ENCODE assay signal across 8 cellular contexts in genomic region chr10:77391605-77392235, GRCh38.
A peak's percentile ranks its signal among the peaks of the same experiment; 100 is the strongest.
DNase-seq lines count a peak whose midpoint lies in the region; ATAC-seq, FAIRE-seq and TF ChIP-seq lines count a peak whose summit lies in the region.

No MANE protein-coding gene starts in this region.

- H3K27ac ChIP-seq in C4-2B (peak overlapping the region; percentile 3; the same call in 1 of the 2 replicates), small intestine (ENCODE audit: low read depth in 1 of 2, low read length in 1 of 2) (no peak overlapping the region)

- H3K4me3 Mint-ChIP-seq in brain: no peak overlapping the region

- H3K27me3 ChIP-seq in small intestine (ENCODE audit: control insufficient read depth in 2 of 2, insufficient read depth in 2 of 2, low read length in 2 of 2): no peaks in the 10 kb centered on the region

- 20 to 27% (median 24%) methylated on average over 11 to 12 of the region's 12 CpGs for WGBS in small intestine, 3 donors

- no peak overlapping the region for H3K4me3 ChIP-seq in small intestine (ENCODE audit: low read depth in 1 of 2, low read length in 2 of 2)

- peak overlapping the region in 2 of 5 experiments; percentile 86 to 88 for H3K27ac Mint-ChIP-seq in brain

- no peak for FAIRE-seq in H54 (lab: Jason Lieb, UNC)
- FAIRE-seq in small intestine (lab: Jason Lieb, UNC): no peak

- no peak for ATAC-seq in HG03108 (IDR thresholded peaks at IDR 0.05; ENCODE audit: unreplicated experiment)
- no peak for ATAC-seq in GM21717 (IDR thresholded peaks at IDR 0.05; ENCODE audit: unreplicated experiment)

- no peak for TF ChIP-seq POLR2A in H54 (IDR thresholded peaks at IDR 0.05; ENCODE audit: low read depth, low read length)

- H3K36me3 Mint-ChIP-seq in brain: no peaks in the 10 kb centered on the region

- TF ChIP-seq CTCF in C4-2B (conservative IDR thresholded peaks at IDR 0.05) (peak; percentile 79), brain (conservative IDR thresholded peaks at IDR 0.05) (peak; percentile 48 to 54)

- no peaks in the 10 kb centered on the region for H3K9me3 Mint-ChIP-seq in brain

- H3K27me3 Mint-ChIP-seq in brain: no peaks in the 10 kb centered on the region

- DNase-seq in H54 (ENCODE audit: insufficient read length, low spot score) (peak; percentile 71), NCI-H82 treated with DMSO at 0.1 percent for 48 hours (lab: John Stamatoyannopoulos, UW; ENCODE audit: unreplicated experiment) (peak; percentile 55), inferior parietal cortex (ENCODE audit: extremely low spot score) (peak; percentile 90), small intestine (peak; percentile 73)

- H3K36me3 ChIP-seq in small intestine (ENCODE audit: control insufficient read depth in 2 of 2, insufficient read depth in 2 of 2, low read length in 2 of 2): no peaks in the 10 kb centered on the region

- no peaks in the 10 kb centered on the region for H3K4me1 ChIP-seq in small intestine (ENCODE audit: control insufficient read depth in 2 of 2, insufficient read depth in 1 of 2, low read depth in 1 of 2, low read length in 1 of 2)

- no peaks in the 10 kb centered on the region for H3K9me3 ChIP-seq in small intestine (ENCODE audit: control insufficient read depth, low read depth)

- peaks cover 96% of the 10 kb centered on the region for H3K4me1 Mint-ChIP-seq in brain
